8 cellular contexts compared by ENCODE assay signal in the genomic region with DNA sequence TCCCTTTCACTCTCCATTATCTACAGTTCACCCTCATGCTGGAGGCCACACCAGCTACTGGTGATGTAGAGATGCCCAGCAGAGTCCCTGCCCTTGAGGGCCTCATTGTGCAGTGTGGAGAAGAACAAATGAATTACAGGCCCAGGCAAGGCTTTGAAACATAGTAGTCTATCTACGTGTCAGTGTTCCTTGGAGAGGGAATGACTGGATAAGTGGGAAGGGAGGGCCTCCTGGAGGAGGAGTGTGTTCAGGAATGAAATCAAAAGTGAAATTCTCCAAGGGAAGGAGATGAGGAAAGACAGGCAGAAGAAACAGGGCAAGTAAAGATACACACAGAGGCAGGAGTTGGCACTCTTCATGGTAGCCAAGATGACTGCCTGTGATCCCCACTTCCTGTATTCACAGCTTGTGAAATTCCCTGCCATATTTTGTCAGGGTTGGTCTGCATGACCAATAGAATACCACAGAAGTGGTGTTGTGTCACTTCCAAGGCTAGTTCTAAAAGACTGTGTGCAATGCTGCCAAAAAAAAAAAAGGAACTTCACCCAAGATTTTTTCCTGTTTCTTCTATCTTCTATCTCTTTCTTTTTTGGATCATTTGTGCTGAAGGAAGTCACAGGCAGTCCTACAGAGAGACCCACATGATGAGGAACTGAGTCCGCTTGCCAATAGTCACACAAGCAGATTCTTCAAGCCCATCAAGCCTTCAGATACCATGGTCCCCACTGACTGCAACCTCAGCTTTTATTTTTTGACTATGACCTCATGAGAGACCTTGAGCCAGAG. TPM values are rescaled to one million over a fixed set of nuclear protein-coding genes. Genes with fewer than 3 reads are reported as not detected.
DNase-seq lines count a peak whose midpoint lies in the region; TF ChIP-seq lines count a peak whose summit lies in the region.

No MANE protein-coding gene starts in this region.

- no peak for TF ChIP-seq CTCF in PC-9 (conservative IDR thresholded peaks at IDR 0.05)
- TF ChIP-seq CTCF in fibroblast of pulmonary artery (IDR thresholded peaks at IDR 0.05; ENCODE audit: low read length, missing control alignments): no peak
- TF ChIP-seq CTCF in parathyroid adenoma (IDR thresholded peaks at IDR 0.05): no peak

- H3K27ac ChIP-seq in PC-9 (no peak overlapping the region), parathyroid adenoma (peak overlapping the region; percentile 15)

- H3K4me2 ChIP-seq in PC-9 (no peak overlapping the region), parathyroid adenoma (ENCODE audit: low read length) (no peak overlapping the region)

- BruUV-seq in PC-9 (replicated peaks; lab: Mats Ljungman, UMichigan): no TSS peak

- POLR2A ChIA-PET in PC-9 (lab: Charles Lee; ENCODE audit: unreplicated experiment): interaction anchor here (0.6 kb wide), 1 partner anchor 20 kb away, joined by 11 read pairs; no protein-coding TSS in a partner anchor

- CTCF ChIA-PET in PC-9 (lab: Charles Lee): no interaction called here

- H3K9me2 ChIP-seq in PC-9 (ENCODE audit: insufficient read depth): no peaks in the 10 kb centered on the region

- H3K4me1 ChIP-seq in PC-9 (replicated peaks; ENCODE audit: insufficient read depth): peaks cover 19% of the 10 kb centered on the region
- peaks cover 4% of the 10 kb centered on the region for H3K4me1 ChIP-seq in parathyroid adenoma

- no peaks in the 10 kb centered on the region for H4K20me1 ChIP-seq in PC-9 (ENCODE audit: insufficient read depth)

- intact Hi-C loops in PC-9 (cut with micrococcal nuclease; ENCODE audit: unreplicated experiment): no loop called here

- H3K36me3 ChIP-seq in PC-9 (ENCODE audit: low read depth) (no peaks in the 10 kb centered on the region), parathyroid adenoma (ENCODE audit: control insufficient read depth, insufficient read depth, low read length) (no peaks in the 10 kb centered on the region)

- no peak overlapping the region for H3K9ac ChIP-seq in parathyroid adenoma

- H2AFZ ChIP-seq in PC-9 (peak overlapping the region; percentile 61; the same call in 1 of the 2 replicates), parathyroid adenoma (peak overlapping the region; percentile 61)

- DNase-seq in Daoy (ENCODE audit: low read depth) (peak; percentile 24), PC-9 (peak in 1 of 2 experiments; percentile 57), fibroblast of pulmonary artery (ENCODE audit: low read depth) (peak; percentile 84), NCI-H2029 treated with DMSO at 0.1 percent for 48 hours (lab: John Stamatoyannopoulos, UW) (no peak), DMS114 treated with DMSO at 0.1 percent for 48 hours (lab: John Stamatoyannopoulos, UW; ENCODE audit: unreplicated experiment) (no peak), NCI-H2171 treated with DMSO at 0.1 percent for 48 hours (lab: John Stamatoyannopoulos, UW) (no peak)
- no peak for DNase-seq in activated CD4-positive, CD25-positive, alpha-beta regulatory T cell (lab: John Stamatoyannopoulos, UW)

- no peaks in the 10 kb centered on the region for H3K9me3 ChIP-seq in PC-9 (ENCODE audit: insufficient read depth, low read depth)
- no peaks in the 10 kb centered on the region for H3K9me3 ChIP-seq in parathyroid adenoma (ENCODE audit: control insufficient read depth, low read length)

- H3K79me2 ChIP-seq in PC-9 (ENCODE audit: low read depth) (no peaks in the 10 kb centered on the region), parathyroid adenoma (no peaks in the 10 kb centered on the region)

- no peaks in the 10 kb centered on the region for H3K27me3 ChIP-seq in PC-9 (ENCODE audit: insufficient read depth, low read depth)
- no peaks in the 10 kb centered on the region for H3K27me3 ChIP-seq in parathyroid adenoma (ENCODE audit: control insufficient read depth, insufficient read depth, low read length)

- H3K4me3 ChIP-seq in PC-9 (no peak overlapping the region), fibroblast of pulmonary artery (replicated peaks; ENCODE audit: low read depth, low read length) (no peak overlapping the region), parathyroid adenoma (ENCODE audit: low read depth, low read length) (no peak overlapping the region)

- peaks cover 25% of the 10 kb centered on the region; the same call in 1 of the 2 replicates for H3F3A ChIP-seq in PC-9 (ENCODE audit: insufficient read depth, low read depth)

RNA-seq across cellular contexts. Expression of gene RAF1, which starts 17.9 kb away (rescaled TPM):
- total RNA-seq in Daoy (2014; rRNA removed; shearing (Covaris generic)): 56.3 and 59.0 TPM in 2 replicates
- total RNA-seq in PC-9 (2021): 65.3 and 72.4 TPM in 2 replicates

Comparison
In these comparisons a context has a peak if more than half of its experiments do, and no peak if none do; other contexts are left out.
1. DNase-seq: peak in Daoy (single experiment) and fibroblast of pulmonary artery (single experiment); none in activated CD4-positive, CD25-positive, alpha-beta regulatory T cell (0 of 4), NCI-H2029 treated with DMSO at 0.1 percent for 48 hours (single experiment), DMS114 treated with DMSO at 0.1 percent for 48 hours (single experiment) and NCI-H2171 treated with DMSO at 0.1 percent for 48 hours (single experiment).